In genomic region chr1:151371744-151372410, GRCh38 we compare ENCODE assay signal across 8 cellular contexts. TPM values are rescaled to one million over a fixed set of nuclear protein-coding genes. Genes with fewer than 3 reads are reported as not detected.
DNase-seq lines count a peak whose midpoint lies in the region; ATAC-seq lines count a peak whose summit lies in the region.

No MANE protein-coding gene starts in this region.

- ATAC-seq in stimulated activated naive CD8-positive, alpha-beta T cell treated with anti-CD3 and anti-CD28 coated beads, Interleukin-15, Interleukin-2, amounts not matched to agents 100 U/mL and 50 U/mL, for 24 hours, result no peak
- ATAC-seq in HG03045 (IDR thresholded peaks at IDR 0.05; ENCODE audit: unreplicated experiment), result no peak
- no peak for ATAC-seq in HG03280 (IDR thresholded peaks at IDR 0.05; ENCODE audit: unreplicated experiment)
- ATAC-seq in HG02981 (IDR thresholded peaks at IDR 0.05; ENCODE audit: unreplicated experiment), result no peak

- DNase-seq in COLO668 (lab: John Stamatoyannopoulos, UW; ENCODE audit: unreplicated experiment) (peak; percentile 93), NCI-H2196 (lab: John Stamatoyannopoulos, UW; ENCODE audit: unreplicated experiment) (peak; percentile 82), dermis blood vessel endothelial cell (peak; percentile 73), mesendoderm (no peak)
- no peak for DNase-seq in stimulated activated naive CD8-positive, alpha-beta T cell treated with anti-CD3 and anti-CD28 coated beads, Interleukin-15, Interleukin-2, amounts not matched to agents 100 U/mL and 50 U/mL, for 24 hours

- no CpG with 5 or more reads among the region's 8 CpGs for WGBS in mesendoderm (ENCODE audit: extremely low coverage, insufficient coverage, low lambda C conversion rate)

- no peaks in the 10 kb centered on the region for H3K79me2 ChIP-seq in mesendoderm (ENCODE audit: control insufficient read depth, insufficient read depth, low read length)

- peak overlapping the region; percentile 51 for H3K4me2 ChIP-seq in mesendoderm (ENCODE audit: low read length)

- no peak overlapping the region for H2BK120ac ChIP-seq in mesendoderm (ENCODE audit: low read depth, low read length)

- H3K27me3 ChIP-seq in mesendoderm (ENCODE audit: insufficient read depth, low read length, poor library complexity), result no peaks in the 10 kb centered on the region

- H3K4me1 ChIP-seq in mesendoderm (ENCODE audit: control insufficient read depth, low read depth, low read length), result peaks cover 3% of the 10 kb centered on the region

- no peak overlapping the region for H3K27ac ChIP-seq in mesendoderm (ENCODE audit: low read depth, low read length)

- no peak overlapping the region for H3K4me3 ChIP-seq in mesendoderm (ENCODE audit: low read length)

- no peak overlapping the region for H4K5ac ChIP-seq in mesendoderm (ENCODE audit: low read length)

- no peak overlapping the region for H2AK5ac ChIP-seq in mesendoderm (ENCODE audit: low read length)

- peak overlapping the region; percentile 77 for H3K9ac ChIP-seq in mesendoderm (ENCODE audit: low read length)

- peak overlapping the region; percentile 46 for H3K18ac ChIP-seq in mesendoderm (ENCODE audit: low read length)

- H3K79me1 ChIP-seq in mesendoderm (ENCODE audit: low read length), result no peaks in the 10 kb centered on the region

- peak overlapping the region; percentile 49 for H3K4ac ChIP-seq in mesendoderm (ENCODE audit: low read depth, low read length)

- no peak overlapping the region for H2BK5ac ChIP-seq in mesendoderm (ENCODE audit: low read length)

- H3K56ac ChIP-seq in mesendoderm (ENCODE audit: low read length), result peak overlapping the region; percentile 89

- H2BK15ac ChIP-seq in mesendoderm (replicated peaks; ENCODE audit: low read depth), result no peak overlapping the region

- H4K8ac ChIP-seq in mesendoderm (ENCODE audit: low read depth, low read length), result no peak overlapping the region

- H3K23ac ChIP-seq in mesendoderm (ENCODE audit: low read length), result no peak overlapping the region

- no peaks in the 10 kb centered on the region for H3K36me3 ChIP-seq in mesendoderm (ENCODE audit: control insufficient read depth, insufficient read depth, low read length)

RNA-seq across cellular contexts. Expression of gene SELENBP1, which starts 0.6 kb away (rescaled TPM):
- 5.3 TPM in 2 replicates for total RNA-seq in dermis blood vessel endothelial cell
- polyA plus RNA-seq in mesendoderm (2013, experiment 1 of 2), result 8.0 TPM
- 8.6 TPM for polyA plus RNA-seq in mesendoderm (2013, experiment 2 of 2)

RNA-seq across cellular contexts. Expression of gene RFX5, which starts 24.8 kb away (rescaled TPM):
- total RNA-seq in dermis blood vessel endothelial cell, result 68.8 and 73.3 TPM in 2 replicates
- 24.0 TPM for polyA plus RNA-seq in mesendoderm (2013, experiment 1 of 2)
- polyA plus RNA-seq in mesendoderm (2013, experiment 2 of 2), result 25.6 TPM

RNA-seq across cellular contexts. Expression of gene PSMB4, which starts 27.5 kb away (rescaled TPM):
- total RNA-seq in dermis blood vessel endothelial cell, result 322 and 414 TPM in 2 replicates
- 511 TPM for polyA plus RNA-seq in mesendoderm (2013, experiment 1 of 2)
- 518 TPM for polyA plus RNA-seq in mesendoderm (2013, experiment 2 of 2)

RNA-seq across cellular contexts. Expression of gene PI4KB, which starts 44.7 kb away (rescaled TPM):
- 45.5 and 55.3 TPM in 2 replicates for total RNA-seq in dermis blood vessel endothelial cell
- 17.0 TPM for polyA plus RNA-seq in mesendoderm (2013, experiment 1 of 2)
- polyA plus RNA-seq in mesendoderm (2013, experiment 2 of 2), result 17.2 TPM

Comparison
In these comparisons a context has a peak if more than half of its experiments do, and no peak if none do; other contexts are left out.
1. DNase-seq: peak in COLO668 (single experiment), NCI-H2196 (single experiment) and dermis blood vessel endothelial cell (single experiment); none in mesendoderm (single experiment) and stimulated activated naive CD8-positive, alpha-beta T cell treated with anti-CD3 and anti-CD28 coated beads, Interleukin-15, Interleukin-2, amounts not matched to agents 100 U/mL and 50 U/mL, for 24 hours (single experiment).